ENCODE assay signal across 8 cellular contexts in the genomic region with DNA sequence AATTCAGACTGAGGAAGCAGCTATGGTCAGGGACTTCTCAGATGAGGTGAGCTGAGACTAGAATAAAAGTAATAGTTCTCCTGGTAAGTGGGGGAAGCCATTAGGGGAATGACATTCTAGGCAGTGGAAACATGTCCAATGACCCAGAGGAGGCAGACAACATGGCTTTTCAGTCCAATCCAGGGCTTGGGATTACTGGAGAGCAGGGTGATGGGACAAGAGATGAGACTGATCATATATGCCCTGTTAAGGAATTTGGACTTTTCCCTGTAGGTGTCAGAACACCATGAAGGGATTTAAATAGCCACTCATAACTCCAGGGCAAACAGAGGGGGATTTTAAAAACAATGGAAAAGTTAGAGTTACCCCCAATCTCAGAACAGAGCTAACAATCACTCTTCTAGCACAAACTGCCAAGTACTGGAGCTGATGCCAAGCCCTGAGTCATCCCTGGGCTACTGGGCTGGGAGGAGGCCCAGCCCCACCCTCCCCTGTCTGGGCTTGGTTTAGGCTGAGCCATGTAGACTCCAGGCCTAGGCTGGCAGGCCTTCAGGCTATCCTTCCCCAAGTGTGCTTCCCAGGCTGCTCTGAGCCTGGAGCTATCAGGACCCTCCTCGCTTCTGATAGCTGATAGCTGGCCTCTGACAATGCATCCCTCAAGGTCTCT. TPM values are rescaled to one million over a fixed set of nuclear protein-coding genes. Genes with fewer than 3 reads are reported as not detected.
DNase-seq lines count a peak whose midpoint lies in the region; ATAC-seq, FAIRE-seq and TF ChIP-seq lines count a peak whose summit lies in the region.

No MANE protein-coding gene starts in this region.

- TF ChIP-seq POLR2A in H54 (IDR thresholded peaks at IDR 0.05; ENCODE audit: low read depth, low read length) (no peak), prostate gland (IDR thresholded peaks at IDR 0.05) (no peak)

- H3K4me3 ChIP-seq in foreskin fibroblast (ENCODE audit: low read depth in 1 of 2, low read length in 2 of 2) = no peak overlapping the region
- H3K4me3 ChIP-seq in prostate gland = no peak overlapping the region

- no peaks in the 10 kb centered on the region for H3K4me1 ChIP-seq in prostate gland (replicated peaks)

- TF ChIP-seq CTCF in foreskin fibroblast (IDR thresholded peaks at IDR 0.05; ENCODE audit: low read depth, low read length) (no peak), prostate gland (IDR thresholded peaks at IDR 0.05) (no peak)

- DNase-seq in H54 (ENCODE audit: insufficient read length, low spot score) = peak; percentile 63
- peak; percentile 76 to 92 for DNase-seq in foreskin fibroblast
- DNase-seq in prostate gland (ENCODE audit: low spot score) = peak; percentile 75
- DNase-seq in AML-193 (lab: John Stamatoyannopoulos, UW) = no peak
- no peak for DNase-seq in NCI-H1048 (lab: John Stamatoyannopoulos, UW)
- DNase-seq in GF-D8 (lab: John Stamatoyannopoulos, UW) = no peak

- no peaks in the 10 kb centered on the region for H3K27me3 ChIP-seq in prostate gland (replicated peaks; ENCODE audit: insufficient read depth)

- no peaks in the 10 kb centered on the region for H3K36me3 ChIP-seq in prostate gland

- ATAC-seq in SK-N-SH treated with all-trans-retinoic acid at 6 μM for 48 hours (peak; percentile 96), HG03457 (IDR thresholded peaks at IDR 0.05; ENCODE audit: unreplicated experiment) (no peak)

- 14% methylated on average over 1 of the region's 1 CpG for WGBS in prostate gland

- intact Hi-C loops in prostate gland (cut with DNase I) = loop anchor here (10.0 kb wide), 1 partner anchor 60 kb away; no protein-coding TSS in a partner anchor

- H3K9me3 ChIP-seq in prostate gland = no peaks in the 10 kb centered on the region

- FAIRE-seq in H54 (lab: Jason Lieb, UNC) = peak; percentile 96

- H3K27ac ChIP-seq in prostate gland = peak overlapping the region; percentile 38 to 39

TF ChIP-seq in SK-N-SH treated with all-trans-retinoic acid at 6 μM for 48 hours, 23 proteins besides CTCF, POLR2A, EP300 and RAD21:
- TF ChIP-seq, protein P1, sequence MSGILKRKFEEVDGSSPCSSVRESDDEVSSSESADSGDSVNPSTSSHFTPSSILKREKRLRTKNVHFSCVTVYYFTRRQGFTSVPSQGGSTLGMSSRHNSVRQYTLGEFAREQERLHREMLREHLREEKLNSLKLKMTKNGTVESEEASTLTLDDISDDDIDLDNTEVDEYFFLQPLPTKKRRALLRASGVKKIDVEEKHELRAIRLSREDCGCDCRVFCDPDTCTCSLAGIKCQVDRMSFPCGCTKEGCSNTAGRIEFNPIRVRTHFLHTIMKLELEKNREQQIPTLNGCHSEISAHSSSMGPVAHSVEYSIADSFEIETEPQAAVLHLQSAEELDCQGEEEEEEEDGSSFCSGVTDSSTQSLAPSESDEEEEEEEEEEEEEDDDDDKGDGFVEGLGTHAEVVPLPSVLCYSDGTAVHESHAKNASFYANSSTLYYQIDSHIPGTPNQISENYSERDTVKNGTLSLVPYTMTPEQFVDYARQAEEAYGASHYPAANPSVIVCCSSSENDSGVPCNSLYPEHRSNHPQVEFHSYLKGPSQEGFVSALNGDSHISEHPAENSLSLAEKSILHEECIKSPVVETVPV (CRISPR knock-in tag; IDR thresholded peaks at IDR 0.05) = no peak
- no peak for TF ChIP-seq CSDC2 (CRISPR knock-in tag; IDR thresholded peaks at IDR 0.05)
- no peak for TF ChIP-seq TCF4 (CRISPR knock-in tag; IDR thresholded peaks at IDR 0.05; ENCODE audit: borderline replicate concordance)
- TF ChIP-seq TOX (CRISPR knock-in tag; IDR thresholded peaks at IDR 0.05; ENCODE audit: borderline replicate concordance) = no peak
- no peak for TF ChIP-seq ZFP3 (CRISPR knock-in tag; IDR thresholded peaks at IDR 0.05)
- TF ChIP-seq ESRRG (CRISPR knock-in tag; IDR thresholded peaks at IDR 0.05) = no peak
- no peak for TF ChIP-seq ZNF565 (CRISPR knock-in tag; conservative IDR thresholded peaks at IDR 0.05; ENCODE audit: low read depth)
- no peak for TF ChIP-seq ZNF8 (CRISPR knock-in tag; IDR thresholded peaks at IDR 0.05)
- TF ChIP-seq, protein P2, sequence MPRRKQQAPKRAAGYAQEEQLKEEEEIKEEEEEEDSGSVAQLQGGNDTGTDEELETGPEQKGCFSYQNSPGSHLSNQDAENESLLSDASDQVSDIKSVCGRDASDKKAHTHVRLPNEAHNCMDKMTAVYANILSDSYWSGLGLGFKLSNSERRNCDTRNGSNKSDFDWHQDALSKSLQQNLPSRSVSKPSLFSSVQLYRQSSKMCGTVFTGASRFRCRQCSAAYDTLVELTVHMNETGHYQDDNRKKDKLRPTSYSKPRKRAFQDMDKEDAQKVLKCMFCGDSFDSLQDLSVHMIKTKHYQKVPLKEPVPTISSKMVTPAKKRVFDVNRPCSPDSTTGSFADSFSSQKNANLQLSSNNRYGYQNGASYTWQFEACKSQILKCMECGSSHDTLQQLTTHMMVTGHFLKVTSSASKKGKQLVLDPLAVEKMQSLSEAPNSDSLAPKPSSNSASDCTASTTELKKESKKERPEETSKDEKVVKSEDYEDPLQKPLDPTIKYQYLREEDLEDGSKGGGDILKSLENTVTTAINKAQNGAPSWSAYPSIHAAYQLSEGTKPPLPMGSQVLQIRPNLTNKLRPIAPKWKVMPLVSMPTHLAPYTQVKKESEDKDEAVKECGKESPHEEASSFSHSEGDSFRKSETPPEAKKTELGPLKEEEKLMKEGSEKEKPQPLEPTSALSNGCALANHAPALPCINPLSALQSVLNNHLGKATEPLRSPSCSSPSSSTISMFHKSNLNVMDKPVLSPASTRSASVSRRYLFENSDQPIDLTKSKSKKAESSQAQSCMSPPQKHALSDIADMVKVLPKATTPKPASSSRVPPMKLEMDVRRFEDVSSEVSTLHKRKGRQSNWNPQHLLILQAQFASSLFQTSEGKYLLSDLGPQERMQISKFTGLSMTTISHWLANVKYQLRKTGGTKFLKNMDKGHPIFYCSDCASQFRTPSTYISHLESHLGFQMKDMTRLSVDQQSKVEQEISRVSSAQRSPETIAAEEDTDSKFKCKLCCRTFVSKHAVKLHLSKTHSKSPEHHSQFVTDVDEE (CRISPR knock-in tag; IDR thresholded peaks at IDR 0.05) = no peak
- TF ChIP-seq, protein P3, sequence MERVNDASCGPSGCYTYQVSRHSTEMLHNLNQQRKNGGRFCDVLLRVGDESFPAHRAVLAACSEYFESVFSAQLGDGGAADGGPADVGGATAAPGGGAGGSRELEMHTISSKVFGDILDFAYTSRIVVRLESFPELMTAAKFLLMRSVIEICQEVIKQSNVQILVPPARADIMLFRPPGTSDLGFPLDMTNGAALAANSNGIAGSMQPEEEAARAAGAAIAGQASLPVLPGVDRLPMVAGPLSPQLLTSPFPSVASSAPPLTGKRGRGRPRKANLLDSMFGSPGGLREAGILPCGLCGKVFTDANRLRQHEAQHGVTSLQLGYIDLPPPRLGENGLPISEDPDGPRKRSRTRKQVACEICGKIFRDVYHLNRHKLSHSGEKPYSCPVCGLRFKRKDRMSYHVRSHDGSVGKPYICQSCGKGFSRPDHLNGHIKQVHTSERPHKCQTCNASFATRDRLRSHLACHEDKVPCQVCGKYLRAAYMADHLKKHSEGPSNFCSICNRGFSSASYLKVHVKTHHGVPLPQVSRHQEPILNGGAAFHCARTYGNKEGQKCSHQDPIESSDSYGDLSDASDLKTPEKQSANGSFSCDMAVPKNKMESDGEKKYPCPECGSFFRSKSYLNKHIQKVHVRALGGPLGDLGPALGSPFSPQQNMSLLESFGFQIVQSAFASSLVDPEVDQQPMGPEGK (CRISPR knock-in tag; IDR thresholded peaks at IDR 0.05; ENCODE audit: borderline replicate concordance) = no peak
- TF ChIP-seq, protein P4, sequence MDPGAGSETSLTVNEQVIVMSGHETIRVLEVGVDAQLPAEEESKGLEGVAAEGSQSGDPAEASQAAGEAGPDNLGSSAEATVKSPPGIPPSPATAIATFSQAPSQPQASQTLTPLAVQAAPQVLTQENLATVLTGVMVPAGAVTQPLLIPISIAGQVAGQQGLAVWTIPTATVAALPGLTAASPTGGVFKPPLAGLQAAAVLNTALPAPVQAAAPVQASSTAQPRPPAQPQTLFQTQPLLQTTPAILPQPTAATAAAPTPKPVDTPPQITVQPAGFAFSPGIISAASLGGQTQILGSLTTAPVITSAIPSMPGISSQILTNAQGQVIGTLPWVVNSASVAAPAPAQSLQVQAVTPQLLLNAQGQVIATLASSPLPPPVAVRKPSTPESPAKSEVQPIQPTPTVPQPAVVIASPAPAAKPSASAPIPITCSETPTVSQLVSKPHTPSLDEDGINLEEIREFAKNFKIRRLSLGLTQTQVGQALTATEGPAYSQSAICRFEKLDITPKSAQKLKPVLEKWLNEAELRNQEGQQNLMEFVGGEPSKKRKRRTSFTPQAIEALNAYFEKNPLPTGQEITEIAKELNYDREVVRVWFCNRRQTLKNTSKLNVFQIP (CRISPR knock-in tag; IDR thresholded peaks at IDR 0.05; ENCODE audit: borderline replicate concordance, low read depth) = no peak
- TF ChIP-seq, protein P5, sequence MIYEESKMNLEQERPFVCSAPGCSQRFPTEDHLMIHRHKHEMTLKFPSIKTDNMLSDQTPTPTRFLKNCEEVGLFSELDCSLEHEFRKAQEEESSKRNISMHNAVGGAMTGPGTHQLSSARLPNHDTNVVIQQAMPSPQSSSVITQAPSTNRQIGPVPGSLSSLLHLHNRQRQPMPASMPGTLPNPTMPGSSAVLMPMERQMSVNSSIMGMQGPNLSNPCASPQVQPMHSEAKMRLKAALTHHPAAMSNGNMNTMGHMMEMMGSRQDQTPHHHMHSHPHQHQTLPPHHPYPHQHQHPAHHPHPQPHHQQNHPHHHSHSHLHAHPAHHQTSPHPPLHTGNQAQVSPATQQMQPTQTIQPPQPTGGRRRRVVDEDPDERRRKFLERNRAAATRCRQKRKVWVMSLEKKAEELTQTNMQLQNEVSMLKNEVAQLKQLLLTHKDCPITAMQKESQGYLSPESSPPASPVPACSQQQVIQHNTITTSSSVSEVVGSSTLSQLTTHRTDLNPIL (CRISPR knock-in tag; IDR thresholded peaks at IDR 0.05; ENCODE audit: low read depth) = no peak
- TF ChIP-seq RARB (CRISPR knock-in tag; IDR thresholded peaks at IDR 0.05) = no peak
- no peak for TF ChIP-seq ZNF70 (CRISPR knock-in tag; IDR thresholded peaks at IDR 0.05)

RNA-seq across cellular contexts. Expression of a gene that starts 22.7 kb away (rescaled TPM):
- 100 to 1,000 TPM in 1 of 2 donors, 10 to 100 TPM in 1; 53.6 to 116 TPM for total RNA-seq in prostate gland

Comparison
In these comparisons a context has a peak if more than half of its experiments do, and no peak if none do; other contexts are left out.
1. DNase-seq: peak in H54 (single experiment), foreskin fibroblast (2 of 2) and prostate gland (single experiment); none in AML-193 (0 of 2), NCI-H1048 (single experiment) and GF-D8 (single experiment).